9 cellular contexts compared by ENCODE assay signal in genomic region chr3:129607391-129608068, GRCh38. TPM values are rescaled to one million over a fixed set of nuclear protein-coding genes. Genes with fewer than 3 reads are reported as not detected.
DNase-seq lines count a peak whose midpoint lies in the region; ATAC-seq and TF ChIP-seq lines count a peak whose summit lies in the region.
"Had no signal": no experiment of that assay in that cellular context is flagged by ENCODE, and none has a peak within 500 bp of the region (broad histone marks: within the 10 kb centered on the region; RNA-seq: fewer than 3 reads in every experiment).

No MANE protein-coding gene starts in this region.

- H3K27ac Mint-ChIP-seq in chondrocyte (ENCODE audit: unreplicated experiment): peak overlapping the region; percentile 98

- peaks cover 2% of the 10 kb centered on the region for H3K36me3 Mint-ChIP-seq in chondrocyte (ENCODE audit: low read depth)

- peaks cover 7% of the 10 kb centered on the region for H3K27me3 ChIP-seq in mononuclear cell (ENCODE audit: insufficient read depth, low read length)
- no peaks in the 10 kb centered on the region for H3K27me3 ChIP-seq in upper lobe of right lung

- peaks cover 77% of the 10 kb centered on the region for H3K4me1 Mint-ChIP-seq in chondrocyte (ENCODE audit: low read depth)

- H3K9me3 Mint-ChIP-seq in chondrocyte (ENCODE audit: low read depth): no peaks in the 10 kb centered on the region

- TF ChIP-seq CTCF in chondrocyte (IDR thresholded peaks at IDR 0.05): no peak
- TF ChIP-seq CTCF in upper lobe of right lung (IDR thresholded peaks at IDR 0.05): no peak

- no peaks in the 10 kb centered on the region for H3K9me3 ChIP-seq in mononuclear cell (ENCODE audit: low read depth, low read length)
- H3K9me3 ChIP-seq in upper lobe of right lung: no peaks in the 10 kb centered on the region
- H3K9me3 ChIP-seq: mucosa of descending colon had no signal

- H3K4me3 ChIP-seq in mononuclear cell (ENCODE audit: low read length) (peak overlapping the region; percentile 30), upper lobe of right lung (peak overlapping the region; percentile 57)
- H3K4me3 ChIP-seq: mucosa of descending colon had no signal

- H3K36me3 ChIP-seq in upper lobe of right lung: no peaks in the 10 kb centered on the region

- intact Hi-C loops in Right ventricle myocardium superior (cut with DNase I) (no loop called here), Right ventricle myocardium inferior (cut with DNase I) (loop anchor here (2.0 to 5.0 kb wide), 2 partner anchors 15 to 115 kb away; no protein-coding TSS in a partner anchor), upper lobe of right lung (cut with DNase I) (no loop called here)

- H3K4me1 ChIP-seq in mononuclear cell (ENCODE audit: insufficient read depth, low read length) (peaks cover 61% of the 10 kb centered on the region), upper lobe of right lung (peaks cover 67% of the 10 kb centered on the region)

- DNase-seq in Right ventricle myocardium superior: peak; percentile 56
- no peak for DNase-seq in Right ventricle myocardium inferior (ENCODE audit: missing footprints)
- no peak for DNase-seq in chondrocyte (ENCODE audit: low spot score)
- DNase-seq in upper lobe of right lung: no peak
- no peak for DNase-seq in activated gamma-delta T cell treated with Interleukin-2 at 50 U/mL for 16 hours
- no peak for DNase-seq in SHP77 treated with DMSO at 0.1 percent for 48 hours (lab: John Stamatoyannopoulos, UW)

- no peaks in the 10 kb centered on the region for H3K27me3 Mint-ChIP-seq in chondrocyte (ENCODE audit: low read depth)

- no peak for ATAC-seq in Right ventricle myocardium superior (ENCODE audit: poor library complexity)
- ATAC-seq in Right ventricle myocardium inferior: no peak
- no peak for ATAC-seq in upper lobe of right lung
- ATAC-seq in GM19452 (IDR thresholded peaks at IDR 0.05; ENCODE audit: unreplicated experiment): no peak

- peak overlapping the region; percentile 74 for H3K4me3 Mint-ChIP-seq in chondrocyte (ENCODE audit: unreplicated experiment)

- H3K27ac ChIP-seq in upper lobe of right lung: peak overlapping the region; percentile 87

RNA-seq across cellular contexts. Expression of gene PLXND1, which starts 1.1 kb away (rescaled TPM):
- total RNA-seq in Right ventricle myocardium superior: 53.1 TPM
- 66.3 TPM for total RNA-seq in Right ventricle myocardium inferior
- 267 to 284 TPM (median 270 TPM) in 3 replicates for total RNA-seq in chondrocyte
- 38.7 TPM for total RNA-seq in mononuclear cell
- 284 TPM for total RNA-seq in upper lobe of right lung
